14 cellular contexts compared by ENCODE assay signal in genomic region chr10:77524300-77524711, GRCh38.
A peak's percentile ranks its signal among the peaks of the same experiment; 100 is the strongest.
DNase-seq lines count a peak whose midpoint lies in the region; ATAC-seq, FAIRE-seq and TF ChIP-seq lines count a peak whose summit lies in the region.
"Had no signal": no experiment of that assay in that cellular context is flagged by ENCODE, and none has a peak within 500 bp of the region (broad histone marks: within the 10 kb centered on the region; RNA-seq: fewer than 3 reads in every experiment).

No MANE protein-coding gene starts in this region.

- no peaks in the 10 kb centered on the region for H3K9me3 Mint-ChIP-seq in HFFc6
- H3K9me3 Mint-ChIP-seq: activated T-helper 2 cell treated with anti-CD3 and anti-CD28 coated beads, Interferon-gamma antibody, Interleukin-2, Interleukin-4, amounts not matched to agents 10 μg/mL and 5 μg/mL and 100 μg/mL, durations not matched to agents 14 hours and 24 hours and 36 hours had no signal

- no peaks in the 10 kb centered on the region for H3K9me3 ChIP-seq in upper lobe of right lung
- H3K9me3 ChIP-seq: pancreas had no signal

- H3K27me3 ChIP-seq in upper lobe of right lung (no peaks in the 10 kb centered on the region), H7 (ENCODE audit: control insufficient read depth, insufficient read depth, low read length) (no peaks in the 10 kb centered on the region)
- H3K27me3 ChIP-seq: pancreas had no signal

- no peak for FAIRE-seq in GM19239 (lab: Jason Lieb, UNC)

- peaks cover 76% of the 10 kb centered on the region for H3K4me1 Mint-ChIP-seq in HFFc6 (ENCODE audit: low read depth)

- ATAC-seq in upper lobe of right lung = peak; percentile 48
- ATAC-seq: left ventricle myocardium superior; pancreas; stimulated activated naive CD8-positive, alpha-beta T cell treated with anti-CD3 and anti-CD28 coated beads, Interleukin-15, Interleukin-2, amounts not matched to agents 100 U/mL and 50 U/mL, for 24 hours had no signal

- peak; percentile 88 for DNase-seq in HFFc6
- peak; percentile 87 for DNase-seq in astrocyte of the cerebellum (ENCODE audit: low read depth)
- peak; percentile 53 for DNase-seq in medulla oblongata (ENCODE audit: extremely low spot score)
- no peak for DNase-seq in upper lobe of right lung
- no peak for DNase-seq in GM19239 (ENCODE audit: insufficient read length, low spot score)
- DNase-seq in H7 = no peak
- no peak for DNase-seq in NK-92 treated with Interleukin-12 subunit alpha and Interleukin-12 subunit beta, amount 100 ng/mL, for 24 hours (lab: John Stamatoyannopoulos, UW)
- DNase-seq: left ventricle myocardium superior; NCI-H1417; NCI-H526; pancreas; stimulated activated CD4-positive, alpha-beta T cell treated with anti-CD3 and anti-CD28 coated beads, Interleukin-4, amount 100 ng/mL, for 1 hour; stimulated activated naive CD8-positive, alpha-beta T cell treated with anti-CD3 and anti-CD28 coated beads, Interleukin-15, Interleukin-2, amounts not matched to agents 100 U/mL and 50 U/mL, for 24 hours had no signal

- H3K36me3 ChIP-seq in upper lobe of right lung (no peaks in the 10 kb centered on the region), H7 (replicated peaks; ENCODE audit: control insufficient read depth, insufficient read depth, low read length) (no peaks in the 10 kb centered on the region)
- H3K36me3 ChIP-seq: pancreas had no signal

- H3K27ac ChIP-seq in upper lobe of right lung = no peak overlapping the region
- H3K27ac ChIP-seq: pancreas had no signal

- peaks cover 20% of the 10 kb centered on the region for H3K36me3 Mint-ChIP-seq in HFFc6 (ENCODE audit: low read depth)

- TF ChIP-seq CTCF in HFFc6 (IDR thresholded peaks at IDR 0.05) (no peak), astrocyte of the cerebellum (IDR thresholded peaks at IDR 0.05; ENCODE audit: low read depth, low read length, missing control alignments) (no peak), upper lobe of right lung (IDR thresholded peaks at IDR 0.05) (no peak)

- peaks cover 2% of the 10 kb centered on the region; the same call in 1 of the 2 replicates for H3K27me3 Mint-ChIP-seq in HFFc6 (ENCODE audit: insufficient read depth)

- H3K4me3 ChIP-seq in astrocyte of the cerebellum (ENCODE audit: low read depth, low read length) (no peak overlapping the region), upper lobe of right lung (no peak overlapping the region), H7 (ENCODE audit: insufficient read depth, low read depth, low read length) (no peak overlapping the region)
- H3K4me3 ChIP-seq: pancreas had no signal

- peak overlapping the region; percentile 80 for H3K27ac Mint-ChIP-seq in HFFc6
- H3K27ac Mint-ChIP-seq: activated T-helper 2 cell treated with anti-CD3 and anti-CD28 coated beads, Interferon-gamma antibody, Interleukin-2, Interleukin-4, amounts not matched to agents 10 μg/mL and 5 μg/mL and 100 μg/mL, durations not matched to agents 14 hours and 24 hours and 36 hours had no signal

- in situ Hi-C loops in astrocyte of the cerebellum (cut with HindIII; ENCODE audit: low sequenced_read_pairs) = no loop called here

- peak overlapping the region; percentile 76 for H3K4me3 Mint-ChIP-seq in HFFc6

- H3K4me1 ChIP-seq in upper lobe of right lung = no peaks in the 10 kb centered on the region
- H3K4me1 ChIP-seq: pancreas had no signal

- intact Hi-C loops in upper lobe of right lung (cut with DNase I) = no loop called here

Comparison
In these comparisons a context has a peak if more than half of its experiments do, and no peak if none do; other contexts are left out.
1. DNase-seq: peak in HFFc6 (single experiment), astrocyte of the cerebellum (single experiment) and medulla oblongata (single experiment); none in upper lobe of right lung (single experiment), GM19239 (single experiment), H7 (single experiment) and NK-92 treated with Interleukin-12 subunit alpha and Interleukin-12 subunit beta, amount 100 ng/mL, for 24 hours (single experiment).